In genomic region chr17:77280304-77280910, GRCh38 we compare ENCODE assay signal across 8 cellular contexts.
DNase-seq lines count a peak whose midpoint lies in the region; TF ChIP-seq lines count a peak whose summit lies in the region.

No MANE protein-coding gene starts in this region.

- H3K27ac ChIP-seq in subcutaneous abdominal adipose tissue (ENCODE audit: low read depth, low read length) = no peak overlapping the region

- no peaks in the 10 kb centered on the region for H3K9me3 ChIP-seq in iPS-15b (ENCODE audit: control insufficient read depth, insufficient read depth, low read length)
- no peaks in the 10 kb centered on the region for H3K9me3 ChIP-seq in subcutaneous abdominal adipose tissue (ENCODE audit: control insufficient read depth in 5 of 5, low read length in 5 of 5)

- TF ChIP-seq CTCF in Calu3 (IDR thresholded peaks at IDR 0.05; ENCODE audit: unreplicated experiment) (no peak), HFFc6 (IDR thresholded peaks at IDR 0.05) (no peak), WI38 (IDR thresholded peaks at IDR 0.05; ENCODE audit: low read depth, low read length) (no peak)

- intact Hi-C loops in Calu3 (cut with micrococcal nuclease; ENCODE audit: unreplicated experiment) = no loop called here

- BruUV-seq in Calu3 (replicated peaks; lab: Mats Ljungman, UMichigan) = no TSS peak

- H3K4me3 ChIP-seq in WI38 (ENCODE audit: low read depth, low read length) (peak overlapping the region; percentile 60), iPS-15b (ENCODE audit: low read depth, low read length) (peak overlapping the region; percentile 62), subcutaneous abdominal adipose tissue (ENCODE audit: low read depth in 1 of 5, low read length in 5 of 5) (peak overlapping the region in 4 of 5 donors; percentile 32 to 44 (median 38))

- DNase-seq in Calu3 (peak; percentile 47), HFFc6 (peak; percentile 47), NCI-H1092 treated with DMSO at 0.1 percent for 48 hours (lab: John Stamatoyannopoulos, UW) (no peak), inferior parietal cortex (ENCODE audit: extremely low spot score) (no peak), NOMO-1 (lab: John Stamatoyannopoulos, UW; ENCODE audit: unreplicated experiment in 2 of 2) (no peak)

- no peaks in the 10 kb centered on the region for H3K36me3 ChIP-seq in iPS-15b (ENCODE audit: control insufficient read depth, insufficient read depth, low read length)
- no peaks in the 10 kb centered on the region for H3K36me3 ChIP-seq in subcutaneous abdominal adipose tissue (ENCODE audit: control insufficient read depth in 5 of 5, insufficient read depth in 5 of 5, low read length in 5 of 5)

- H3K9me3 Mint-ChIP-seq in Calu3 (ENCODE audit: low read depth, unreplicated experiment) (no peaks in the 10 kb centered on the region), HFFc6 (no peaks in the 10 kb centered on the region)

- H3K4me3 Mint-ChIP-seq in Calu3 (ENCODE audit: low read depth, unreplicated experiment) (peak overlapping the region; percentile 76), HFFc6 (peak overlapping the region; percentile 85)

- H3K27me3 Mint-ChIP-seq in Calu3 (ENCODE audit: unreplicated experiment) (no peaks in the 10 kb centered on the region), HFFc6 (ENCODE audit: insufficient read depth) (peaks cover 8% of the 10 kb centered on the region)

- H3K27ac Mint-ChIP-seq in Calu3 (ENCODE audit: unreplicated experiment) (peak overlapping the region; percentile 90), HFFc6 (peak overlapping the region; percentile 74)

- H3K9ac ChIP-seq in iPS-15b (ENCODE audit: low read depth, low read length) = no peak overlapping the region
- H3K9ac ChIP-seq in subcutaneous abdominal adipose tissue (ENCODE audit: low read length in 5 of 5) = no peak overlapping the region

- H3K27me3 ChIP-seq in iPS-15b (ENCODE audit: control insufficient read depth, insufficient read depth, low read length) = peaks cover 18% of the 10 kb centered on the region
- peaks cover 0 to 13% (median 10%) of the 10 kb centered on the region in 5 donors for H3K27me3 ChIP-seq in subcutaneous abdominal adipose tissue (ENCODE audit: control insufficient read depth in 5 of 5, insufficient read depth in 4 of 5, low read length in 5 of 5)

- CTCF ChIA-PET in Calu3 (lab: Charles Lee) = interaction anchor here (1.0 to 1.8 kb wide), 3 partner anchors 9 to 43 kb away, joined by 3 to 18 read pairs (median 6); no protein-coding TSS in a partner anchor

- H3K36me3 Mint-ChIP-seq in Calu3 (ENCODE audit: insufficient read depth, unreplicated experiment) (peaks cover 68% of the 10 kb centered on the region), HFFc6 (ENCODE audit: low read depth) (no peaks in the 10 kb centered on the region)

- H3K4me1 Mint-ChIP-seq in Calu3 (ENCODE audit: low read depth, unreplicated experiment) (peaks cover 28% of the 10 kb centered on the region), HFFc6 (ENCODE audit: low read depth) (peaks cover 45% of the 10 kb centered on the region)

- peaks cover 8% of the 10 kb centered on the region for H3K4me1 ChIP-seq in iPS-15b (ENCODE audit: control insufficient read depth, insufficient read depth, low read length)
- peaks cover 0 to 28% (median 18%) of the 10 kb centered on the region in 5 donors for H3K4me1 ChIP-seq in subcutaneous abdominal adipose tissue (ENCODE audit: control insufficient read depth in 5 of 5, insufficient read depth in 5 of 5, low read length in 5 of 5)

Comparison
In these comparisons a context has a peak if more than half of its experiments do, and no peak if none do; other contexts are left out.
1. DNase-seq: peak in Calu3 (single experiment) and HFFc6 (single experiment); none in NCI-H1092 treated with DMSO at 0.1 percent for 48 hours (single experiment), inferior parietal cortex (single experiment) and NOMO-1 (0 of 2).
2. Peak in every context shown above with its lines, with median percentiles within 50 percentile points of each other: H3K4me3 ChIP-seq.